ENCODE assay signal across 23 cellular contexts in genomic region chr10:89310092-89310886, GRCh38.
"Had no signal": no experiment of that assay in that cellular context is flagged by ENCODE, and none has a peak within 500 bp of the region (broad histone marks: within the 10 kb centered on the region; RNA-seq: fewer than 3 reads in every experiment).

No MANE protein-coding gene starts in this region.

- H3K36me3 Mint-ChIP-seq: neural progenitor cell; stimulated activated effector memory CD8-positive, alpha-beta T cell treated with anti-CD3 and anti-CD28 coated beads, Interleukin-12 subunit alpha, Interleukin-12 subunit beta, amount 100 ng/mL, for 72 hours; type B pancreatic cell had no signal

- H3K4me3 Mint-ChIP-seq: activated naive CD4-positive, alpha-beta T cell treated with anti-CD3 and anti-CD28 coated beads, Interleukin-2, amount 50 U/mL, for 24 hours; activated T-cell treated with anti-CD3 and anti-CD28 coated beads, Interleukin-2, amount 50 U/mL, for 72 hours; immature natural killer cell; memory B cell; neural progenitor cell; stimulated activated effector memory CD8-positive, alpha-beta T cell treated with anti-CD3 and anti-CD28 coated beads, Interleukin-12 subunit alpha, Interleukin-12 subunit beta, amount 100 ng/mL, for 72 hours; type B pancreatic cell had no signal

- H2AFZ ChIP-seq: neural progenitor cell had no signal

- ATAC-seq: esophagus mucosa; heart right ventricle; psoas muscle; right cardiac atrium; stimulated activated effector memory CD8-positive, alpha-beta T cell treated with anti-CD3 and anti-CD28 coated beads, Interleukin-12 subunit alpha, Interleukin-12 subunit beta, amount 100 ng/mL, for 72 hours had no signal

- H3K27ac ChIP-seq: breast epithelium, coronary artery, heart right ventricle, neural progenitor cell, psoas muscle, stomach, testis had no signal

- DNase-seq: activated CD4-positive, CD25-positive, alpha-beta regulatory T cell treated with anti-CD3 and anti-CD28 coated beads, Interleukin-2, amount 50 U/mL, for 72 hours; activated CD8-positive, alpha-beta memory T cell treated with anti-CD3 and anti-CD28 coated beads for 24 hours; activated CD8-positive, alpha-beta memory T cell treated with anti-CD3 and anti-CD28 coated beads, Interleukin-2, amount 50 U/mL, for 48 hours; activated effector memory CD4-positive, alpha-beta T cell treated with anti-CD3 and anti-CD28 coated beads, Interleukin-2, amount 50 U/mL, for 16 hours; activated T-cell treated with anti-CD3 and anti-CD28 coated beads, Interleukin-2, amount 50 U/mL, for 72 hours; heart right ventricle; immature natural killer cell; kidney glomerular epithelial cell; psoas muscle; right cardiac atrium; small intestine; stimulated activated CD4-positive, alpha-beta T cell treated with anti-CD3 and anti-CD28 coated beads, Interleukin-4, amount 100 ng/mL, for 1 hour; stomach; testis had no signal

- H3K27ac Mint-ChIP-seq: activated naive CD4-positive, alpha-beta T cell treated with anti-CD3 and anti-CD28 coated beads, Interleukin-2, amount 50 U/mL, for 24 hours; activated T-cell treated with anti-CD3 and anti-CD28 coated beads, Interleukin-2, amount 50 U/mL, for 72 hours; immature natural killer cell; memory B cell; neural progenitor cell; stimulated activated effector memory CD8-positive, alpha-beta T cell treated with anti-CD3 and anti-CD28 coated beads, Interleukin-12 subunit alpha, Interleukin-12 subunit beta, amount 100 ng/mL, for 72 hours; type B pancreatic cell had no signal

- H3K4me3 ChIP-seq: breast epithelium, coronary artery, heart right ventricle, neural progenitor cell, psoas muscle, stomach, testis had no signal

- FAIRE-seq: astrocyte, small intestine had no signal

- H3K9ac ChIP-seq: neural progenitor cell had no signal

- H3K4me2 ChIP-seq: neural progenitor cell had no signal

- H3K27me3 Mint-ChIP-seq: activated naive CD4-positive, alpha-beta T cell treated with anti-CD3 and anti-CD28 coated beads, Interleukin-2, amount 50 U/mL, for 24 hours; memory B cell; type B pancreatic cell had no signal

- H3K4me1 Mint-ChIP-seq: neural progenitor cell; stimulated activated effector memory CD8-positive, alpha-beta T cell treated with anti-CD3 and anti-CD28 coated beads, Interleukin-12 subunit alpha, Interleukin-12 subunit beta, amount 100 ng/mL, for 72 hours had no signal

- H3K9me3 ChIP-seq: breast epithelium, heart right ventricle, psoas muscle, stomach, testis had no signal

- H3K4me1 ChIP-seq: breast epithelium, neural progenitor cell, psoas muscle, stomach had no signal

- H3K9me3 Mint-ChIP-seq: memory B cell; neural progenitor cell; stimulated activated effector memory CD8-positive, alpha-beta T cell treated with anti-CD3 and anti-CD28 coated beads, Interleukin-12 subunit alpha, Interleukin-12 subunit beta, amount 100 ng/mL, for 72 hours had no signal

- H3K36me3 ChIP-seq: breast epithelium, neural progenitor cell had no signal

- H3K27me3 ChIP-seq: breast epithelium, heart right ventricle, neural progenitor cell, stomach, testis had no signal
